In genomic region chr21:27035791-27036190, GRCh38 we compare ENCODE assay signal across 19 cellular contexts.
DNase-seq lines count a peak whose midpoint lies in the region; ATAC-seq and TF ChIP-seq lines count a peak whose summit lies in the region.
"Had no signal": no experiment of that assay in that cellular context is flagged by ENCODE, and none has a peak within 500 bp of the region (broad histone marks: within the 10 kb centered on the region; RNA-seq: fewer than 3 reads in every experiment).

No MANE protein-coding gene starts in this region.

- WGBS in trophoblast cell (ENCODE audit: extremely low coverage, insufficient coverage, insufficient read length): no CpG with 5 or more reads among the region's 4 CpGs

- H3K27ac Mint-ChIP-seq in osteocyte (ENCODE audit: unreplicated experiment): peak overlapping the region; percentile 67
- H3K27ac Mint-ChIP-seq: CD4-positive, alpha-beta memory T cell had no signal

- H3K36me3 ChIP-seq in endocrine pancreas (ENCODE audit: control insufficient read depth, insufficient read depth, low read length) (no peaks in the 10 kb centered on the region), trophoblast cell (ENCODE audit: control insufficient read depth in 1 of 2, insufficient read depth in 2 of 2, low read length in 2 of 2) (no peaks in the 10 kb centered on the region)
- H3K36me3 ChIP-seq: BLaER1, SJCRH30 had no signal

- no peak overlapping the region for H2BK12ac ChIP-seq in trophoblast cell (ENCODE audit: low read length)

- H2BK5ac ChIP-seq in trophoblast cell (ENCODE audit: low read depth, low read length, poor library complexity): no peak overlapping the region

- TF ChIP-seq CTCF in osteocyte (IDR thresholded peaks at IDR 0.05): no peak

- H4K12ac ChIP-seq in trophoblast cell (ENCODE audit: low read depth, low read length): no peak overlapping the region

- no peak overlapping the region for H3K4ac ChIP-seq in trophoblast cell (ENCODE audit: low read depth, low read length)

- no peak overlapping the region for H3K9ac ChIP-seq in endocrine pancreas (ENCODE audit: control insufficient read depth, insufficient read depth, low read length)
- no peak overlapping the region for H3K9ac ChIP-seq in trophoblast cell (ENCODE audit: low read length)
- H3K9ac ChIP-seq: BLaER1 had no signal

- H3K4me2 ChIP-seq in trophoblast cell (ENCODE audit: low read length): no peak overlapping the region
- H3K4me2 ChIP-seq: BLaER1 had no signal

- no peaks in the 10 kb centered on the region for H3K79me1 ChIP-seq in trophoblast cell (ENCODE audit: low read length)

- no peak overlapping the region for H2AK5ac ChIP-seq in trophoblast cell (ENCODE audit: low read length)

- H3K14ac ChIP-seq in trophoblast cell (ENCODE audit: low read length): no peak overlapping the region

- no peak for ATAC-seq in HG03025 (IDR thresholded peaks at IDR 0.05; ENCODE audit: low FRiP score, unreplicated experiment)
- ATAC-seq: PC-3 had no signal

- DNase-seq in NCI-H1694 (lab: John Stamatoyannopoulos, UW): peak; percentile 93
- peak; percentile 85 for DNase-seq in NCI-H446 treated with DMSO at 0.1 percent for 48 hours (lab: John Stamatoyannopoulos, UW)
- DNase-seq in osteocyte (ENCODE audit: extremely low spot score, unreplicated experiment): no peak
- DNase-seq in trophoblast cell: no peak
- no peak for DNase-seq in NCI-H748 (lab: John Stamatoyannopoulos, UW; ENCODE audit: unreplicated experiment)
- DNase-seq: Calu3; CD4-positive, alpha-beta memory T cell; DMS53; EL; KG1; NCI-H1105 treated with DMSO at 0.1 percent for 48 hours; NCI-H187 treated with DMSO at 0.1 percent for 48 hours; NCI-H774; PC-3; SJCRH30; SW 1271 had no signal

- H3K36me3 Mint-ChIP-seq in osteocyte (ENCODE audit: unreplicated experiment): no peaks in the 10 kb centered on the region
- H3K36me3 Mint-ChIP-seq: CD4-positive, alpha-beta memory T cell had no signal

- no peak overlapping the region for H2BK120ac ChIP-seq in trophoblast cell (ENCODE audit: insufficient read depth, low read length, poor library complexity)

- peak overlapping the region; percentile 55 for H3K4me3 ChIP-seq in endocrine pancreas (ENCODE audit: control insufficient read depth, insufficient read depth, low read length)
- no peak overlapping the region for H3K4me3 ChIP-seq in trophoblast cell (ENCODE audit: low read depth, low read length)
- H3K4me3 ChIP-seq: BLaER1, SJCRH30 had no signal

- H3K4me3 Mint-ChIP-seq in osteocyte (ENCODE audit: unreplicated experiment): no peak overlapping the region
- H3K4me3 Mint-ChIP-seq: CD4-positive, alpha-beta memory T cell had no signal

- H3K9me3 ChIP-seq in endocrine pancreas (ENCODE audit: control insufficient read depth, low read length): no peaks in the 10 kb centered on the region
- H3K9me3 ChIP-seq in trophoblast cell (ENCODE audit: insufficient read depth, low read depth, low read length): no peaks in the 10 kb centered on the region
- H3K9me3 ChIP-seq: BLaER1, SJCRH30 had no signal

- H3K4me1 Mint-ChIP-seq in osteocyte (ENCODE audit: unreplicated experiment): peaks cover 21% of the 10 kb centered on the region
- H3K4me1 Mint-ChIP-seq: CD4-positive, alpha-beta memory T cell had no signal

- no peak overlapping the region for H4K91ac ChIP-seq in trophoblast cell (ENCODE audit: low read depth, low read length)

- H3K27me3 ChIP-seq in endocrine pancreas (ENCODE audit: control insufficient read depth, insufficient read depth, low read length) (no peaks in the 10 kb centered on the region), trophoblast cell (ENCODE audit: insufficient read depth, low read length) (no peaks in the 10 kb centered on the region)
- H3K27me3 ChIP-seq: BLaER1, SJCRH30 had no signal

- H3K27me3 Mint-ChIP-seq in osteocyte (ENCODE audit: unreplicated experiment): no peaks in the 10 kb centered on the region
- H3K27me3 Mint-ChIP-seq: CD4-positive, alpha-beta memory T cell had no signal

- H2AFZ ChIP-seq in trophoblast cell (ENCODE audit: insufficient read depth, low read length, poor library complexity): no peak overlapping the region

- H3K79me2 ChIP-seq in trophoblast cell (ENCODE audit: control insufficient read depth, insufficient read depth, low read length, poor library complexity): no peaks in the 10 kb centered on the region

- H3K27ac ChIP-seq in trophoblast cell (ENCODE audit: low read depth, low read length): no peak overlapping the region
- H3K27ac ChIP-seq: BLaER1, SJCRH30 had no signal

- H3K18ac ChIP-seq in trophoblast cell (ENCODE audit: low read length): no peak overlapping the region

- peaks cover 9% of the 10 kb centered on the region for H3K4me1 ChIP-seq in endocrine pancreas (ENCODE audit: control insufficient read depth, insufficient read depth, low read length)
- H3K4me1 ChIP-seq in trophoblast cell (ENCODE audit: control insufficient read depth in 1 of 2, insufficient read depth in 2 of 2, low read length in 2 of 2): no peaks in the 10 kb centered on the region
- H3K4me1 ChIP-seq: BLaER1, SJCRH30 had no signal

- no peak overlapping the region for H3K23ac ChIP-seq in trophoblast cell (ENCODE audit: low read length)

- H4K8ac ChIP-seq in trophoblast cell (ENCODE audit: low read depth, low read length): no peak overlapping the region

- peaks cover 5% of the 10 kb centered on the region for H3K9me3 Mint-ChIP-seq in osteocyte (ENCODE audit: unreplicated experiment)

Comparison
In these comparisons a context has a peak if more than half of its experiments do, and no peak if none do; other contexts are left out.
1. DNase-seq: peak in NCI-H1694 (single experiment) and NCI-H446 treated with DMSO at 0.1 percent for 48 hours (single experiment); none in osteocyte (single experiment), trophoblast cell (0 of 2) and NCI-H748 (single experiment).